25 cellular contexts compared by ENCODE assay signal in genomic region chr14:103027451-103027850, GRCh38. TPM values are rescaled to one million over a fixed set of nuclear protein-coding genes. Genes with fewer than 3 reads are reported as not detected.
DNase-seq lines count a peak whose midpoint lies in the region; ATAC-seq and TF ChIP-seq lines count a peak whose summit lies in the region.
"Had no signal": no experiment of that assay in that cellular context is flagged by ENCODE, and none has a peak within 500 bp of the region (broad histone marks: within the 10 kb centered on the region; RNA-seq: fewer than 3 reads in every experiment).

No MANE protein-coding gene starts in this region.

- H3K9me3 ChIP-seq in HEK293 (ENCODE audit: control insufficient read depth, insufficient read depth, low read depth, low read length) (no peaks in the 10 kb centered on the region), T-helper 17 cell (ENCODE audit: control insufficient read depth, low read length, poor library complexity, severe bottlenecking) (no peaks in the 10 kb centered on the region), esophagus squamous epithelium (no peaks in the 10 kb centered on the region), transverse colon (no peaks in the 10 kb centered on the region)
- H3K9me3 ChIP-seq: A549 had no signal

- H3K27ac Mint-ChIP-seq in T-helper 17 cell: peak overlapping the region; percentile 37
- H3K27ac Mint-ChIP-seq: HFFc6 had no signal

- CTCF ChIA-PET in HEK293 (lab: Yijun Ruan, JAX): interaction anchor here (0.9 kb wide), 1 partner anchor 52 kb away, joined by 3 read pairs; no protein-coding TSS in a partner anchor

- H3K27me3 Mint-ChIP-seq in T-helper 17 cell: no peaks in the 10 kb centered on the region

- H3K27ac ChIP-seq in HEK293 (ENCODE audit: extremely low read depth, low read depth, low read length) (no peak overlapping the region), esophagus squamous epithelium (peak overlapping the region in 3 of 4 donors; percentile 13 to 42 (median 31)), transverse colon (peak overlapping the region; percentile 53 to 64 (median 62))
- H3K27ac ChIP-seq: A549, GM23248 had no signal

- intact Hi-C loops in esophagus squamous epithelium (cut with DNase I): no loop called here
- intact Hi-C loops in transverse colon (cut with DNase I; ENCODE audit: low total_unique reads): no loop called here

- TF ChIP-seq CTCF in HEK293 (tag by site-specific recombination; IDR thresholded peaks at IDR 0.05): no peak
- no peak for TF ChIP-seq CTCF in esophagus squamous epithelium (IDR thresholded peaks at IDR 0.05)
- no peak for TF ChIP-seq CTCF in transverse colon (IDR thresholded peaks at IDR 0.05)

- in situ Hi-C loops in transverse colon (cut with MboI; ENCODE audit: low pct_ligation_motif_present in 1 of 4, low pct_unique_long_range_greater_than_20kb in 1 of 4, low sequenced_read_pairs in 3 of 4): no loop called here

- no peaks in the 10 kb centered on the region for H3K36me3 Mint-ChIP-seq in T-helper 17 cell (ENCODE audit: low read depth)

- H3K4me1 ChIP-seq in HEK293 (ENCODE audit: control insufficient read depth, insufficient read depth, low read length) (peaks cover 37% of the 10 kb centered on the region), esophagus squamous epithelium (peaks cover 0 to 98% (median 27%) of the 10 kb centered on the region in 3 donors), transverse colon (peaks cover 32 to 77% (median 51%) of the 10 kb centered on the region in 4 donors)

- ATAC-seq in T-helper 17 cell: no peak
- ATAC-seq: A549, HCT116 had no signal

- 89 to 93% methylated on average over 3 of the region's 3 CpGs for WGBS in esophagus squamous epithelium, 2 donors
- WGBS in transverse colon (ENCODE audit: low coverage in 1 of 2), 2 donors: 74 to 75% methylated on average over 2 to 3 of the region's 3 CpGs

- H3K36me3 ChIP-seq in HEK293 (ENCODE audit: control insufficient read depth in 2 of 2, insufficient read depth in 1 of 2, low read length in 2 of 2): no peaks in the 10 kb centered on the region; a peak in 1 of 3 replicates
- H3K36me3 ChIP-seq in esophagus squamous epithelium: no peaks in the 10 kb centered on the region
- no peaks in the 10 kb centered on the region for H3K36me3 ChIP-seq in transverse colon

- H3K27me3 ChIP-seq in esophagus squamous epithelium (no peaks in the 10 kb centered on the region), transverse colon (no peaks in the 10 kb centered on the region)

- POLR2A ChIA-PET in HEK293 (lab: Yijun Ruan, JAX): no interaction called here

- no peak for DNase-seq in T-helper 17 cell
- DNase-seq in esophagus squamous epithelium (lab: John Stamatoyannopoulos, UW): no peak
- no peak for DNase-seq in transverse colon
- no peak for DNase-seq in SIG-M5 treated with dmso at 0.1 percent for 504 hours (lab: John Stamatoyannopoulos, UW; ENCODE audit: unreplicated experiment)
- no peak for DNase-seq in amygdala (lab: John Stamatoyannopoulos, UW)
- no peak for DNase-seq in activated T-cell treated with anti-CD3 and anti-CD28 coated beads, Interleukin-2, amount 50 U/mL, for 1 hour
- DNase-seq: 8988T; ACHN; AML-193; C1 segment of cervical spinal cord; Calu3; CD4-positive, alpha-beta memory T cell; COR-L47; DMS53; DMS79 treated with DMSO at 0.1 percent for 48 hours; GF-D8; GM23248; H7; HFFc6 had no signal

- H3K4me3 ChIP-seq in HEK293 (ENCODE audit: low read depth, low read length) (no peak overlapping the region), esophagus squamous epithelium (no peak overlapping the region), transverse colon (no peak overlapping the region)
- H3K4me3 ChIP-seq: A549, GM23248 had no signal

- H3K4me1 Mint-ChIP-seq in T-helper 17 cell: peaks cover 14% of the 10 kb centered on the region

- TF ChIP-seq EP300 in transverse colon (IDR thresholded peaks at IDR 0.05; ENCODE audit: low read depth): no peak

- TF ChIP-seq POLR2A in esophagus squamous epithelium (IDR thresholded peaks at IDR 0.05): no peak
- TF ChIP-seq POLR2A in transverse colon (IDR thresholded peaks at IDR 0.05): no peak

- H3K4me3 Mint-ChIP-seq in T-helper 17 cell: no peak overlapping the region
- H3K4me3 Mint-ChIP-seq: CD4-positive, alpha-beta memory T cell; HFFc6 had no signal

TF ChIP-seq in HEK293, 187 proteins besides CTCF, POLR2A, EP300 and RAD21:
- TF ChIP-seq ZNF10 (tag by site-specific recombination; IDR thresholded peaks at IDR 0.05): 0 out of 2 replicates have a peak, but pooled peaks have one; percentile 40
- TF ChIP-seq PRDM2 (tag by site-specific recombination; IDR thresholded peaks at IDR 0.05; ENCODE audit: borderline replicate concordance): no peak
- 0 out of 2 replicates have a peak, but pooled peaks have one; percentile 13 for TF ChIP-seq ZNF677 (tag by site-specific recombination; IDR thresholded peaks at IDR 0.05)
- TF ChIP-seq ZNF596 (tag by site-specific recombination; IDR thresholded peaks at IDR 0.05): no peak
- TF ChIP-seq ZNF292 (tag by site-specific recombination; IDR thresholded peaks at IDR 0.05; ENCODE audit: borderline replicate concordance, low read depth): no peak
- no peak for TF ChIP-seq ZBTB20 (tag by site-specific recombination; IDR thresholded peaks at IDR 0.05)

RNA-seq across cellular contexts. Expression of gene CDC42BPB, which starts 29.9 kb away (rescaled TPM):
- total RNA-seq in T-helper 17 cell (10 to 100 TPM; 11.6 to 16.3 TPM), esophagus squamous epithelium (10 to 100 TPM; 43.7 to 98.2 (median 81.2) TPM), transverse colon (100 to 1,000 TPM; 109 to 160 (median 123) TPM)

RNA-seq across cellular contexts. Expression of gene LBHD2, which starts 56.6 kb away (rescaled TPM):
- not detected for total RNA-seq in T-helper 17 cell
- total RNA-seq in esophagus squamous epithelium: 1 to 10 TPM in 1 of 4 donors, not detected in 3; 1.1 TPM
- total RNA-seq in transverse colon: not detected
- total RNA-seq: Calu3; CD4-positive, alpha-beta memory T cell; Daoy; G401; GM23248; H1; H7; HFFc6 had no signal
